Comparison of ENCODE assay signal across 12 cellular contexts in the genomic region with DNA sequence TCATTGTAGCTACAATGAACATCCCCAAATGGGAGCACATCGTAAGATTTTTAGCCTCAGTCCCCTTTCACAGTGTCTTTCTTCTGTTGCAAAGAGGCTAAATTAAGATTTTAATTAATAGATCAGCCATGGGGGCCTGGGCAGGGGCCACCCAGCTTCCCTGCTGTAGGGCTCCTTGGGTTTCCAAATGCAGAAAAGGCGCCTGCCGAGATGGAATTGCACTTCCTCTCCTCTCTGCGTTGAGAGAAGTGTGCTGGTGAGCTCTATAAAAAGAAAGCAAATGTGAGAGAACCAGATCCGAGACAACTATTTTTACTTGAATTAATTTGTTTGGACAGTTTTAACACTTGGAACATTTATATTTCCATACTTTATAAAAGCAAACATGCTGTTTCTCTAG.
DNase-seq lines count a peak whose midpoint lies in the region; ATAC-seq and TF ChIP-seq lines count a peak whose summit lies in the region.
"Had no signal": no experiment of that assay in that cellular context is flagged by ENCODE, and none has a peak within 500 bp of the region (broad histone marks: within the 10 kb centered on the region; RNA-seq: fewer than 3 reads in every experiment).

No MANE protein-coding gene starts in this region.

- no peak overlapping the region for H3K9ac ChIP-seq in SK-N-SH

- ATAC-seq in SK-N-SH treated with all-trans-retinoic acid at 6 μM for 48 hours (no peak), gastroesophageal sphincter (no peak), HG02763 (IDR thresholded peaks at IDR 0.05; ENCODE audit: unreplicated experiment) (no peak)

- WGBS in SK-N-SH (ENCODE audit: low lambda C conversion rate), result 90% methylated on average over 5 of the region's 5 CpGs
- 0 to 14% methylated on average over 4 to 5 of the region's 5 CpGs for WGBS in gastroesophageal sphincter (ENCODE audit: low coverage in 1 of 2), 2 donors
- WGBS in ovary, 3 donors, result 15 to 21% (median 18%) methylated on average over 5 of the region's 5 CpGs

- H3K4me2 ChIP-seq in SK-N-SH, result peak overlapping the region; percentile 53; the same call in 1 of the 2 replicates

- no peaks in the 10 kb centered on the region for H3K9me3 ChIP-seq in SK-N-SH
- H3K9me3 ChIP-seq in gastroesophageal sphincter, result no peaks in the 10 kb centered on the region
- no peaks in the 10 kb centered on the region for H3K9me3 ChIP-seq in ovary
- no peaks in the 10 kb centered on the region for H3K9me3 ChIP-seq in vagina
- H3K9me3 ChIP-seq: Peyer's patch had no signal

- TF ChIP-seq RAD21 in SK-N-SH (IDR thresholded peaks at IDR 0.05; ENCODE audit: low read length), result no peak

- H3K4me3 ChIP-seq in SK-N-SH (ENCODE audit: low read depth in 2 of 2, low read length in 1 of 2) (no peak overlapping the region), gastroesophageal sphincter (peak overlapping the region; percentile 3 to 38), ovary (peak overlapping the region; percentile 18), vagina (peak overlapping the region in 1 of 2 donors; percentile 10)
- H3K4me3 ChIP-seq: Peyer's patch had no signal

- no peaks in the 10 kb centered on the region for H4K20me1 ChIP-seq in SK-N-SH (ENCODE audit: insufficient read depth)

- intact Hi-C loops in ovary (cut with DNase I) (no loop called here), vagina (cut with DNase I) (no loop called here)

- H2AFZ ChIP-seq in SK-N-SH (ENCODE audit: low read depth), result no peak overlapping the region

- TF ChIP-seq CTCF in SK-N-SH (IDR thresholded peaks at IDR 0.05) (no peak), gastroesophageal sphincter (IDR thresholded peaks at IDR 0.05) (no peak), ovary (IDR thresholded peaks at IDR 0.05) (no peak), vagina (IDR thresholded peaks at IDR 0.05) (no peak)

- H3K79me2 ChIP-seq in SK-N-SH (ENCODE audit: insufficient read depth), result no peaks in the 10 kb centered on the region

- CTCF ChIA-PET in SK-N-SH (lab: Yijun Ruan, JAX), result interaction anchor here (1.3 to 1.7 kb wide), 4 partner anchors 11 to 118 kb away, joined by 4 to 6 read pairs (median 4); no protein-coding TSS in a partner anchor

- no peaks in the 10 kb centered on the region for H3K9me2 ChIP-seq in SK-N-SH

- H3K4me1 ChIP-seq in SK-N-SH (ENCODE audit: control insufficient read depth in 1 of 2, insufficient read depth in 2 of 2, low read depth in 1 of 2, low read length in 1 of 2), result peaks cover 29 to 37% of the 10 kb centered on the region in 2 experiments
- peaks cover 16 to 56% (median 20%) of the 10 kb centered on the region in 3 donors for H3K4me1 ChIP-seq in gastroesophageal sphincter
- peaks cover 12% of the 10 kb centered on the region for H3K4me1 ChIP-seq in ovary (ENCODE audit: insufficient read depth)
- peaks cover 22% of the 10 kb centered on the region for H3K4me1 ChIP-seq in vagina
- H3K4me1 ChIP-seq: Peyer's patch had no signal

- POLR2A ChIA-PET in SK-N-SH (lab: Yijun Ruan, JAX), result interaction anchor here (0.6 kb wide), 1 partner anchor 623 kb away, joined by 4 read pairs; no protein-coding TSS in a partner anchor

- TF ChIP-seq POLR2A in gastroesophageal sphincter (IDR thresholded peaks at IDR 0.05), result no peak
- TF ChIP-seq POLR2A in ovary (IDR thresholded peaks at IDR 0.05), result no peak
- TF ChIP-seq POLR2A in vagina (IDR thresholded peaks at IDR 0.05), result no peak

- H3K27me3 ChIP-seq in SK-N-SH (ENCODE audit: insufficient read depth), result no peaks in the 10 kb centered on the region
- no peaks in the 10 kb centered on the region for H3K27me3 ChIP-seq in gastroesophageal sphincter
- H3K27me3 ChIP-seq in ovary, result no peaks in the 10 kb centered on the region
- H3K27me3 ChIP-seq in vagina, result no peaks in the 10 kb centered on the region
- H3K27me3 ChIP-seq: Peyer's patch had no signal

- H3F3A ChIP-seq in SK-N-SH (replicated peaks; ENCODE audit: insufficient read depth), result peaks cover 10% of the 10 kb centered on the region

- no peak for DNase-seq in SK-N-SH
- DNase-seq in ovary, result no peak
- DNase-seq in vagina (ENCODE audit: extremely low spot score in 2 of 2), result no peak
- DNase-seq in NCI-H345 treated with DMSO at 0.1 percent for 48 hours (lab: John Stamatoyannopoulos, UW; ENCODE audit: unreplicated experiment), result no peak
- no peak for DNase-seq in cortex of kidney (lab: John Stamatoyannopoulos, UW)
- DNase-seq: head of caudate nucleus, Peyer's patch, T1000 had no signal

- peak overlapping the region; percentile 26 to 96; a peak in 3 of 4 replicates for H3K27ac ChIP-seq in SK-N-SH (ENCODE audit: low read depth in 2 of 2, low read length in 1 of 2)
- H3K27ac ChIP-seq in gastroesophageal sphincter, result peak overlapping the region; percentile 72 to 80 (median 78)
- H3K27ac ChIP-seq in ovary, result peak overlapping the region in 1 of 2 donors; percentile 58
- H3K27ac ChIP-seq in vagina, result peak overlapping the region; percentile 59
- H3K27ac ChIP-seq: HL-60 had no signal

- TF ChIP-seq EP300 in SK-N-SH (IDR thresholded peaks at IDR 0.05; ENCODE audit: borderline replicate concordance in 1 of 2, low read depth in 1 of 2, low read length in 1 of 2), result no peak
- TF ChIP-seq EP300 in gastroesophageal sphincter (IDR thresholded peaks at IDR 0.05), result no peak
- no peak for TF ChIP-seq EP300 in ovary (IDR thresholded peaks at IDR 0.05)

- no peaks in the 10 kb centered on the region for H3K36me3 ChIP-seq in SK-N-SH (replicated peaks in 1 of 2; ENCODE audit: control insufficient read depth in 1 of 2, insufficient read depth in 2 of 2, low read length in 1 of 2)
- no peaks in the 10 kb centered on the region for H3K36me3 ChIP-seq in gastroesophageal sphincter
- no peaks in the 10 kb centered on the region for H3K36me3 ChIP-seq in ovary
- H3K36me3 ChIP-seq in vagina, result no peaks in the 10 kb centered on the region
- H3K36me3 ChIP-seq: Peyer's patch had no signal

TF ChIP-seq in SK-N-SH, 30 proteins besides CTCF, POLR2A, EP300 and RAD21 (continues in another document):
- TF ChIP-seq FOXM1 (IDR thresholded peaks at IDR 0.05; ENCODE audit: low read depth), result no peak
- TF ChIP-seq RCOR1 (IDR thresholded peaks at IDR 0.05; ENCODE audit: low read length), result no peak
- TF ChIP-seq, protein P1, sequence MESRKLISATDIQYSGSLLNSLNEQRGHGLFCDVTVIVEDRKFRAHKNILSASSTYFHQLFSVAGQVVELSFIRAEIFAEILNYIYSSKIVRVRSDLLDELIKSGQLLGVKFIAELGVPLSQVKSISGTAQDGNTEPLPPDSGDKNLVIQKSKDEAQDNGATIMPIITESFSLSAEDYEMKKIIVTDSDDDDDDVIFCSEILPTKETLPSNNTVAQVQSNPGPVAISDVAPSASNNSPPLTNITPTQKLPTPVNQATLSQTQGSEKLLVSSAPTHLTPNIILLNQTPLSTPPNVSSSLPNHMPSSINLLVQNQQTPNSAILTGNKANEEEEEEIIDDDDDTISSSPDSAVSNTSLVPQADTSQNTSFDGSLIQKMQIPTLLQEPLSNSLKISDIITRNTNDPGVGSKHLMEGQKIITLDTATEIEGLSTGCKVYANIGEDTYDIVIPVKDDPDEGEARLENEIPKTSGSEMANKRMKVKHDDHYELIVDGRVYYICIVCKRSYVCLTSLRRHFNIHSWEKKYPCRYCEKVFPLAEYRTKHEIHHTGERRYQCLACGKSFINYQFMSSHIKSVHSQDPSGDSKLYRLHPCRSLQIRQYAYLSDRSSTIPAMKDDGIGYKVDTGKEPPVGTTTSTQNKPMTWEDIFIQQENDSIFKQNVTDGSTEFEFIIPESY (IDR thresholded peaks at IDR 0.05; ENCODE audit: borderline replicate concordance, low read depth), result no peak
- TF ChIP-seq, protein P2, sequence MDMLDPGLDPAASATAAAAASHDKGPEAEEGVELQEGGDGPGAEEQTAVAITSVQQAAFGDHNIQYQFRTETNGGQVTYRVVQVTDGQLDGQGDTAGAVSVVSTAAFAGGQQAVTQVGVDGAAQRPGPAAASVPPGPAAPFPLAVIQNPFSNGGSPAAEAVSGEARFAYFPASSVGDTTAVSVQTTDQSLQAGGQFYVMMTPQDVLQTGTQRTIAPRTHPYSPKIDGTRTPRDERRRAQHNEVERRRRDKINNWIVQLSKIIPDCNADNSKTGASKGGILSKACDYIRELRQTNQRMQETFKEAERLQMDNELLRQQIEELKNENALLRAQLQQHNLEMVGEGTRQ (IDR thresholded peaks at IDR 0.05; ENCODE audit: borderline replicate concordance, low read depth, low read length), result no peak
- TF ChIP-seq CHD2 (IDR thresholded peaks at IDR 0.05; ENCODE audit: low read length, partially characterized antibody), result no peak
- no peak for TF ChIP-seq GATA2 (CRISPR knock-in tag; IDR thresholded peaks at IDR 0.05)
- TF ChIP-seq RFX5 (IDR thresholded peaks at IDR 0.05; ENCODE audit: low read length), result no peak

TF ChIP-seq in SK-N-SH treated with all-trans-retinoic acid at 6 μM for 48 hours, 23 proteins besides CTCF, POLR2A, EP300 and RAD21:
- no peak for TF ChIP-seq ZFP30 (CRISPR knock-in tag; IDR thresholded peaks at IDR 0.05)
- TF ChIP-seq ISL1 (CRISPR knock-in tag; IDR thresholded peaks at IDR 0.05), result no peak
- no peak for TF ChIP-seq SNAI2 (CRISPR knock-in tag; IDR thresholded peaks at IDR 0.05)
- TF ChIP-seq, protein P3, sequence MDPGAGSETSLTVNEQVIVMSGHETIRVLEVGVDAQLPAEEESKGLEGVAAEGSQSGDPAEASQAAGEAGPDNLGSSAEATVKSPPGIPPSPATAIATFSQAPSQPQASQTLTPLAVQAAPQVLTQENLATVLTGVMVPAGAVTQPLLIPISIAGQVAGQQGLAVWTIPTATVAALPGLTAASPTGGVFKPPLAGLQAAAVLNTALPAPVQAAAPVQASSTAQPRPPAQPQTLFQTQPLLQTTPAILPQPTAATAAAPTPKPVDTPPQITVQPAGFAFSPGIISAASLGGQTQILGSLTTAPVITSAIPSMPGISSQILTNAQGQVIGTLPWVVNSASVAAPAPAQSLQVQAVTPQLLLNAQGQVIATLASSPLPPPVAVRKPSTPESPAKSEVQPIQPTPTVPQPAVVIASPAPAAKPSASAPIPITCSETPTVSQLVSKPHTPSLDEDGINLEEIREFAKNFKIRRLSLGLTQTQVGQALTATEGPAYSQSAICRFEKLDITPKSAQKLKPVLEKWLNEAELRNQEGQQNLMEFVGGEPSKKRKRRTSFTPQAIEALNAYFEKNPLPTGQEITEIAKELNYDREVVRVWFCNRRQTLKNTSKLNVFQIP (CRISPR knock-in tag; IDR thresholded peaks at IDR 0.05; ENCODE audit: borderline replicate concordance, low read depth), result no peak
- no peak for TF ChIP-seq BACH2 (CRISPR knock-in tag; IDR thresholded peaks at IDR 0.05; ENCODE audit: borderline replicate concordance)

Comparison
In these comparisons a context has a peak if more than half of its experiments do, and no peak if none do; other contexts are left out.
1. H3K4me3 ChIP-seq: peak in gastroesophageal sphincter (2 of 2) and ovary (single experiment); none in SK-N-SH (0 of 2).